In the genomic region with DNA sequence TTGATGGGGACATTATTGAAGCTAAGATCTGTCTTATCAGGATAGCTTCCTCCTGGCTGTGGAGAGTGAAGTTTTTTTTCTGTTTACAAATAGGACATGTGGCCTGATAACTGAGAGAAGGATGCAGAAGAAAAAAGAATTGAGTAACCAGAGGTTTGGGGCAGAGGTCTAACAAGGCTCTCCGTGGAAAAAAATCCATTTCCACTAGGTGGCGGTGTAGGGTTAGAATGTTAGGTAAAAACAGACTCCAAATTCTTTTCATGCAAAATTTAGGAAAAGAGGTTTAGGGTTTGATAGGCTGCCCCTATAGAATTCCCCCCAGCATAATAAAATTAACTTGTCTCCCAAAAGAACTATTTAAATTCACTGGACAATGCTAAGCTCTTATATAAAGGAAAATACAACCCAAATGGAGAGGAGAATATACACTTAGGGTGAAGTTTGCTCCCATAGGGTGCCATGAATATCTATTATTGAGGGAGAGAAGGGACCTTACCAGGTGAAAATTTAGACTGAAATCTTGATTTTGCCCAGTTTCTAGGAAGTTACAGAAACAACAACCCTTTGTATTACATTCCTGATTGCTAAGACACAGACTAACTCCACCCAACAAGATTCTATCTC, we compare ENCODE assay signal across 8 cellular contexts.
DNase-seq lines count a peak whose midpoint lies in the region; ATAC-seq and TF ChIP-seq lines count a peak whose summit lies in the region.

No MANE protein-coding gene starts in this region.

- H3K9me3 Mint-ChIP-seq in Calu3 (ENCODE audit: low read depth, unreplicated experiment) (no peaks in the 10 kb centered on the region), WTC11 (peaks cover 38% of the 10 kb centered on the region)

- WGBS in iPS DF 6.9 (ENCODE audit: insufficient coverage, insufficient read length): no CpG with 5 or more reads among the region's 2 CpGs

- H3K27me3 Mint-ChIP-seq in Calu3 (ENCODE audit: unreplicated experiment) (no peaks in the 10 kb centered on the region), WTC11 (ENCODE audit: low read depth) (no peaks in the 10 kb centered on the region)

- peaks cover 2% of the 10 kb centered on the region; the same call in 1 of the 2 replicates for H3K9me3 ChIP-seq in iPS DF 6.9 (ENCODE audit: control insufficient read depth, insufficient read depth, low read length)

- peak; percentile 69 for TF ChIP-seq CTCF in Calu3 (IDR thresholded peaks at IDR 0.05; ENCODE audit: unreplicated experiment)
- TF ChIP-seq CTCF in WTC11 (IDR thresholded peaks at IDR 0.05): peak; percentile 55; the same call in 1 of the 2 replicates

- no peaks in the 10 kb centered on the region for H3K4me1 Mint-ChIP-seq in Calu3 (ENCODE audit: low read depth, unreplicated experiment)
- no peaks in the 10 kb centered on the region for H3K4me1 Mint-ChIP-seq in WTC11

- H3K4me3 Mint-ChIP-seq in Calu3 (ENCODE audit: low read depth, unreplicated experiment) (no peak overlapping the region), WTC11 (no peak overlapping the region)

- no peak overlapping the region for H3K27ac Mint-ChIP-seq in Calu3 (ENCODE audit: unreplicated experiment)
- H3K27ac Mint-ChIP-seq in WTC11: no peak overlapping the region

- H3K27me3 ChIP-seq in iPS DF 6.9 (ENCODE audit: control insufficient read depth, insufficient read depth, low read length): no peaks in the 10 kb centered on the region

- no peaks in the 10 kb centered on the region; the same call in 1 of the 2 replicates for H3K4me1 ChIP-seq in iPS DF 6.9 (ENCODE audit: control insufficient read depth, insufficient read depth, low read length)

- BruUV-seq in Calu3 (replicated peaks; lab: Mats Ljungman, UMichigan): no TSS peak

- no peaks in the 10 kb centered on the region for H3K36me3 Mint-ChIP-seq in Calu3 (ENCODE audit: insufficient read depth, unreplicated experiment)
- peaks cover 38% of the 10 kb centered on the region for H3K36me3 Mint-ChIP-seq in WTC11

- H3K4me3 ChIP-seq in iPS DF 6.9 (ENCODE audit: low read length): no peak overlapping the region

- POLR2A ChIA-PET in WTC11 (lab: Charles Lee): no interaction called here

- intact Hi-C loops in Calu3 (cut with micrococcal nuclease; ENCODE audit: unreplicated experiment): loop anchor here (1.0 to 5.0 kb wide), 2 partner anchors 433 to 895 kb away; no protein-coding TSS in a partner anchor

- no peaks in the 10 kb centered on the region for H3K36me3 ChIP-seq in iPS DF 6.9 (ENCODE audit: control insufficient read depth, insufficient read depth, low read length)

- peak; percentile 58 for ATAC-seq in GM18858 (IDR thresholded peaks at IDR 0.05; ENCODE audit: unreplicated experiment)
- ATAC-seq in WTC11: peak; percentile 60
- no peak for ATAC-seq in HG03378 (IDR thresholded peaks at IDR 0.05; ENCODE audit: unreplicated experiment)
- no peak for ATAC-seq in GM18520 (IDR thresholded peaks at IDR 0.05; ENCODE audit: unreplicated experiment)

- CTCF ChIA-PET in Calu3 (lab: Charles Lee): interaction anchor here (0.6 to 2.5 kb wide), 2 partner anchors 433 to 590 kb away, joined by 3 to 7 read pairs; no protein-coding TSS in a partner anchor
- CTCF ChIA-PET in WTC11 (lab: Charles Lee): no interaction called here

- DNase-seq in Calu3 (peak; percentile 80), NAMALWA (ENCODE audit: low spot score) (peak; percentile 68), WTC11 (ENCODE audit: low spot score) (peak; percentile 63), iPS DF 6.9 (ENCODE audit: low read depth, low spot score) (peak; percentile 58)
- no peak for DNase-seq in effector CD8-positive, alpha-beta T cell (lab: John Stamatoyannopoulos, UW)

- no peak overlapping the region for H3K27ac ChIP-seq in iPS DF 6.9 (ENCODE audit: low read length)

TF ChIP-seq in WTC11, 78 proteins besides CTCF, POLR2A, EP300 and RAD21:
- TF ChIP-seq FOXP1 (CRISPR knock-in tag; IDR thresholded peaks at IDR 0.05; ENCODE audit: borderline replicate concordance) (no peak), ZNF317 (CRISPR knock-in tag; IDR thresholded peaks at IDR 0.05; ENCODE audit: borderline replicate concordance, low read depth) (no peak), GABPB1 (CRISPR knock-in tag; IDR thresholded peaks at IDR 0.05) (no peak), OVOL2 (CRISPR knock-in tag; IDR thresholded peaks at IDR 0.05; ENCODE audit: borderline replicate concordance) (no peak), TEAD4 (CRISPR knock-in tag; IDR thresholded peaks at IDR 0.05) (no peak), ETV6 (CRISPR knock-in tag; IDR thresholded peaks at IDR 0.05) (no peak), TEAD1 (CRISPR knock-in tag; IDR thresholded peaks at IDR 0.05) (no peak)
- TF ChIP-seq, protein P1, sequence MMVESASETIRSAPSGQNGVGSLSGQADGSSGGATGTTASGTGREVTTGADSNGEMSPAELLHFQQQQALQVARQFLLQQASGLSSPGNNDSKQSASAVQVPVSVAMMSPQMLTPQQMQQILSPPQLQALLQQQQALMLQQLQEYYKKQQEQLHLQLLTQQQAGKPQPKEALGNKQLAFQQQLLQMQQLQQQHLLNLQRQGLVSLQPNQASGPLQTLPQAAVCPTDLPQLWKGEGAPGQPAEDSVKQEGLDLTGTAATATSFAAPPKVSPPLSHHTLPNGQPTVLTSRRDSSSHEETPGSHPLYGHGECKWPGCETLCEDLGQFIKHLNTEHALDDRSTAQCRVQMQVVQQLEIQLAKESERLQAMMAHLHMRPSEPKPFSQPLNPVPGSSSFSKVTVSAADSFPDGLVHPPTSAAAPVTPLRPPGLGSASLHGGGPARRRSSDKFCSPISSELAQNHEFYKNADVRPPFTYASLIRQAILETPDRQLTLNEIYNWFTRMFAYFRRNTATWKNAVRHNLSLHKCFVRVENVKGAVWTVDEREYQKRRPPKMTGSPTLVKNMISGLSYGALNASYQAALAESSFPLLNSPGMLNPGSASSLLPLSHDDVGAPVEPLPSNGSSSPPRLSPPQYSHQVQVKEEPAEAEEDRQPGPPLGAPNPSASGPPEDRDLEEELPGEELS (CRISPR knock-in tag; IDR thresholded peaks at IDR 0.05): no peak
- TF ChIP-seq, protein P2, sequence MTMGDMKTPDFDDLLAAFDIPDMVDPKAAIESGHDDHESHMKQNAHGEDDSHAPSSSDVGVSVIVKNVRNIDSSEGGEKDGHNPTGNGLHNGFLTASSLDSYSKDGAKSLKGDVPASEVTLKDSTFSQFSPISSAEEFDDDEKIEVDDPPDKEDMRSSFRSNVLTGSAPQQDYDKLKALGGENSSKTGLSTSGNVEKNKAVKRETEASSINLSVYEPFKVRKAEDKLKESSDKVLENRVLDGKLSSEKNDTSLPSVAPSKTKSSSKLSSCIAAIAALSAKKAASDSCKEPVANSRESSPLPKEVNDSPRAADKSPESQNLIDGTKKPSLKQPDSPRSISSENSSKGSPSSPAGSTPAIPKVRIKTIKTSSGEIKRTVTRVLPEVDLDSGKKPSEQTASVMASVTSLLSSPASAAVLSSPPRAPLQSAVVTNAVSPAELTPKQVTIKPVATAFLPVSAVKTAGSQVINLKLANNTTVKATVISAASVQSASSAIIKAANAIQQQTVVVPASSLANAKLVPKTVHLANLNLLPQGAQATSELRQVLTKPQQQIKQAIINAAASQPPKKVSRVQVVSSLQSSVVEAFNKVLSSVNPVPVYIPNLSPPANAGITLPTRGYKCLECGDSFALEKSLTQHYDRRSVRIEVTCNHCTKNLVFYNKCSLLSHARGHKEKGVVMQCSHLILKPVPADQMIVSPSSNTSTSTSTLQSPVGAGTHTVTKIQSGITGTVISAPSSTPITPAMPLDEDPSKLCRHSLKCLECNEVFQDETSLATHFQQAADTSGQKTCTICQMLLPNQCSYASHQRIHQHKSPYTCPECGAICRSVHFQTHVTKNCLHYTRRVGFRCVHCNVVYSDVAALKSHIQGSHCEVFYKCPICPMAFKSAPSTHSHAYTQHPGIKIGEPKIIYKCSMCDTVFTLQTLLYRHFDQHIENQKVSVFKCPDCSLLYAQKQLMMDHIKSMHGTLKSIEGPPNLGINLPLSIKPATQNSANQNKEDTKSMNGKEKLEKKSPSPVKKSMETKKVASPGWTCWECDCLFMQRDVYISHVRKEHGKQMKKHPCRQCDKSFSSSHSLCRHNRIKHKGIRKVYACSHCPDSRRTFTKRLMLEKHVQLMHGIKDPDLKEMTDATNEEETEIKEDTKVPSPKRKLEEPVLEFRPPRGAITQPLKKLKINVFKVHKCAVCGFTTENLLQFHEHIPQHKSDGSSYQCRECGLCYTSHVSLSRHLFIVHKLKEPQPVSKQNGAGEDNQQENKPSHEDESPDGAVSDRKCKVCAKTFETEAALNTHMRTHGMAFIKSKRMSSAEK (CRISPR knock-in tag; IDR thresholded peaks at IDR 0.05; ENCODE audit: borderline replicate concordance): no peak
TF ChIP-seq in WTC11: peak in this region for 0.

Comparison
In these comparisons a context has a peak if more than half of its experiments do, and no peak if none do; other contexts are left out.
1. ATAC-seq: peak in GM18858 (single experiment) and WTC11 (single experiment); none in HG03378 (single experiment) and GM18520 (single experiment).